ENCODE assay signal across 27 cellular contexts in the genomic region with DNA sequence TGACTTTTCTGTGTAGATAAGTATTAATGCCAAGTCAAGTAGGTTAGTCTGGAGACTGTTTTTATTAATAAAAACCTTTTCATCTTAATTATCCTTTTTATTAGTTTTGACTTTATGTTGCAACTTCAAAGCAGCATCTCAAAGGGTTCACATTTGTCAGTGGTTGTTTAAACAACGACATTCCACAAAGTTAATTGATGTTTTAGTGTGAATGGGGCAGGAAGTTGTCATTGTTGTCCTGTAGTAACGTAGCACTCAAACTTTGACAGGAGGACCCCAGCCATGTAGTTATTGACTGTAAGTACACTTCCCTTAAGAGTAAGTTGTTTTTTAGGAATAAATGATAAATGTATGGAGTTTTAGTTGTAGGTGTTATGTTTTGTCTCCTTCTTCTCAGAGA. TPM values are rescaled to one million over a fixed set of nuclear protein-coding genes. Genes with fewer than 3 reads are reported as not detected.
"Had no signal": no experiment of that assay in that cellular context is flagged by ENCODE, and none has a peak within 500 bp of the region (broad histone marks: within the 10 kb centered on the region; RNA-seq: fewer than 3 reads in every experiment).

No MANE protein-coding gene starts in this region.

- H3K27ac ChIP-seq: epithelial cell of prostate, esophagus squamous epithelium, heart right ventricle, left lung, lower lobe of right lung had no signal

- H3K36me3 ChIP-seq: esophagus squamous epithelium, gastrocnemius medialis, heart right ventricle, left lung, lower lobe of right lung had no signal

- ATAC-seq: effector memory CD8-positive, alpha-beta T cell; esophagus mucosa; gastrocnemius medialis; heart right ventricle; left cardiac atrium; left lung; left ventricle myocardium superior; lower lobe of right lung; mucosa of descending colon had no signal

- H3K4me1 ChIP-seq: heart right ventricle, left lung, lower lobe of right lung had no signal

- H3K9me3 ChIP-seq: esophagus squamous epithelium, gastrocnemius medialis, heart right ventricle, left lung, lower lobe of right lung, mucosa of descending colon had no signal

- DNase-seq: cortex of kidney; effector CD8-positive, alpha-beta T cell; effector memory CD8-positive, alpha-beta T cell; endodermal cell; erythroblast; esophagus squamous epithelium; foreskin fibroblast; foreskin melanocyte; gastrocnemius medialis; glutamatergic neuron; head of caudate nucleus; heart right ventricle; hippocampal formation; left cardiac atrium; left lung; left ventricle myocardium superior; lower lobe of right lung; mesenchymal stem cell; mucosa of descending colon; naive B cell had no signal

- H3K4me3 ChIP-seq: esophagus squamous epithelium, gastrocnemius medialis, heart right ventricle, left lung, lower lobe of right lung, mucosa of descending colon had no signal

- H3K27me3 ChIP-seq: gastrocnemius medialis, heart right ventricle, left lung had no signal

- FAIRE-seq: endometrium, islet of Langerhans, keratinocyte had no signal

RNA-seq across cellular contexts. Expression of gene SLC16A10, which starts 11.3 kb away (rescaled TPM):
- total RNA-seq: dermis microvascular lymphatic vessel endothelial cell, glomerular endothelial cell had no signal
- polyA plus RNA-seq: keratinocyte had no signal
